ENCODE assay signal across 8 cellular contexts in genomic region chr11:124672531-124673215, GRCh38. TPM values are rescaled to one million over a fixed set of nuclear protein-coding genes. Genes with fewer than 3 reads are reported as not detected.
A peak's percentile ranks its signal among the peaks of the same experiment; 100 is the strongest.
DNase-seq lines count a peak whose midpoint lies in the region; ATAC-seq and TF ChIP-seq lines count a peak whose summit lies in the region.

No MANE protein-coding gene starts in this region.

- H3K9me3 ChIP-seq in CD4-positive, alpha-beta memory T cell (ENCODE audit: control insufficient read depth in 1 of 2, low read length in 2 of 2) = no peaks in the 10 kb centered on the region
- no peaks in the 10 kb centered on the region for H3K9me3 ChIP-seq in OCI-LY3 (ENCODE audit: insufficient read depth, low read length)
- no peaks in the 10 kb centered on the region for H3K9me3 ChIP-seq in effector memory CD4-positive, alpha-beta T cell (ENCODE audit: control insufficient read depth, low read length)

- peaks cover 16 to 43% (median 32%) of the 10 kb centered on the region in 4 donors for H3K4me1 Mint-ChIP-seq in CD4-positive, alpha-beta memory T cell
- peaks cover 18% of the 10 kb centered on the region for H3K4me1 Mint-ChIP-seq in neural crest cell

- peak overlapping the region; percentile 90 to 95 (median 91) for H3K4me3 Mint-ChIP-seq in CD4-positive, alpha-beta memory T cell
- H3K4me3 Mint-ChIP-seq in neural crest cell = peak overlapping the region; percentile 93

- H3K9ac ChIP-seq in OCI-LY3 (ENCODE audit: low read length) = peak overlapping the region; percentile 78

- DNase-seq in CD4-positive, alpha-beta memory T cell = no peak
- no peak for DNase-seq in effector memory CD4-positive, alpha-beta T cell
- DNase-seq in neural crest cell (ENCODE audit: low read depth, low spot score) (no peak), NCI-H446 treated with DMSO at 0.1 percent for 48 hours (lab: John Stamatoyannopoulos, UW) (no peak)
- DNase-seq in stimulated activated CD8-positive, alpha-beta memory T cell treated with anti-CD3 and anti-CD28 coated beads, Interleukin-4, amount 100 ng/mL, for 48 hours = no peak

- H3K36me3 ChIP-seq in CD4-positive, alpha-beta memory T cell (ENCODE audit: insufficient read depth, low read length) = no peaks in the 10 kb centered on the region
- H3K36me3 ChIP-seq in OCI-LY3 (replicated peaks; ENCODE audit: low read depth, low read length) = no peaks in the 10 kb centered on the region
- H3K36me3 ChIP-seq in effector memory CD4-positive, alpha-beta T cell (ENCODE audit: control insufficient read depth, insufficient read depth, low read length) = no peaks in the 10 kb centered on the region

- H3K79me2 ChIP-seq in OCI-LY3 (ENCODE audit: low read length) = no peaks in the 10 kb centered on the region

- H3K9me3 Mint-ChIP-seq in CD4-positive, alpha-beta memory T cell = peaks cover 0 to 4% (median 0%) of the 10 kb centered on the region in 8 donors
- H3K9me3 Mint-ChIP-seq in neural crest cell = no peaks in the 10 kb centered on the region

- POLR2A ChIA-PET in CD4-positive, alpha-beta memory T cell (lab: Charles Lee; ENCODE audit: partially characterized antibody) = interaction anchor here (1.0 to 2.8 kb wide), 10 partner anchors 50 to 439 kb away, joined by 3 to 40 read pairs (median 7); partner anchors contain the start of genes MSANTD2, NRGN, TBRG1 and TMEM218

- peak overlapping the region in 1 of 2 donors; percentile 73 for H3K4me3 ChIP-seq in CD4-positive, alpha-beta memory T cell (ENCODE audit: low read length in 2 of 2)
- peak overlapping the region; percentile 93 for H3K4me3 ChIP-seq in OCI-LY3 (ENCODE audit: low read length)
- H3K4me3 ChIP-seq in effector memory CD4-positive, alpha-beta T cell (ENCODE audit: insufficient read depth, low read depth, low read length, poor library complexity, severe bottlenecking) = peak overlapping the region; percentile 76

- peaks cover 0 to 4% of the 10 kb centered on the region in 2 donors for H3K36me3 Mint-ChIP-seq in CD4-positive, alpha-beta memory T cell
- H3K36me3 Mint-ChIP-seq in neural crest cell (ENCODE audit: low read depth) = no peaks in the 10 kb centered on the region

- peak overlapping the region; percentile 66 for H3K27ac ChIP-seq in CD4-positive, alpha-beta memory T cell (ENCODE audit: low read depth, low read length)
- H3K27ac ChIP-seq in OCI-LY3 (ENCODE audit: low read length) = no peak overlapping the region
- H3K27ac ChIP-seq in effector memory CD4-positive, alpha-beta T cell (ENCODE audit: insufficient read depth, low read length, poor library complexity, severe bottlenecking) = peak overlapping the region; percentile 72

- peak overlapping the region; percentile 75 to 98 (median 89) for H3K27ac Mint-ChIP-seq in CD4-positive, alpha-beta memory T cell
- no peak overlapping the region for H3K27ac Mint-ChIP-seq in neural crest cell (ENCODE audit: unreplicated experiment)

- intact Hi-C loops in CD4-positive, alpha-beta memory T cell (cut with micrococcal nuclease) = loop anchor here (1.0 to 5.0 kb wide), 7 partner anchors 50 to 1390 kb away; partner anchors contain the start of genes CCDC15, CDON, MSANTD2 and TBRG1

- H4K20me1 ChIP-seq in OCI-LY3 (ENCODE audit: insufficient read depth, low read length) = no peaks in the 10 kb centered on the region

- CTCF ChIA-PET in CD4-positive, alpha-beta memory T cell (lab: Charles Lee; ENCODE audit: partially characterized antibody) = interaction anchor here (1.0 to 6.6 kb wide), 9 partner anchors 9 to 193 kb away, joined by 3 to 224 read pairs (median 5); partner anchors contain the start of genes ESAM and MSANTD2

- H2AFZ ChIP-seq in OCI-LY3 (ENCODE audit: low read depth, low read length) = peak overlapping the region; percentile 62; the same call in 1 of the 2 replicates

- no peak for ATAC-seq in GM21717 (IDR thresholded peaks at IDR 0.05; ENCODE audit: unreplicated experiment)
- ATAC-seq in GM18858 (IDR thresholded peaks at IDR 0.05; ENCODE audit: unreplicated experiment) = no peak

- H3K4me2 ChIP-seq in OCI-LY3 (ENCODE audit: low read length) = peak overlapping the region; percentile 79

- H3K27me3 ChIP-seq in CD4-positive, alpha-beta memory T cell (ENCODE audit: insufficient read depth, low read length) = no peaks in the 10 kb centered on the region
- no peaks in the 10 kb centered on the region for H3K27me3 ChIP-seq in OCI-LY3 (ENCODE audit: low read depth, low read length)
- no peaks in the 10 kb centered on the region for H3K27me3 ChIP-seq in effector memory CD4-positive, alpha-beta T cell (replicated peaks; ENCODE audit: control insufficient read depth, insufficient read depth, low read length, poor library complexity, severe bottlenecking)

- H3K4me1 ChIP-seq in CD4-positive, alpha-beta memory T cell (ENCODE audit: insufficient read depth, low read length) = peaks cover 42% of the 10 kb centered on the region
- peaks cover 15% of the 10 kb centered on the region for H3K4me1 ChIP-seq in OCI-LY3 (ENCODE audit: low read length)
- H3K4me1 ChIP-seq in effector memory CD4-positive, alpha-beta T cell (ENCODE audit: control insufficient read depth, insufficient read depth, low read length, poor library complexity, severe bottlenecking) = peaks cover 19% of the 10 kb centered on the region

- no peak for TF ChIP-seq CTCF in OCI-LY3 (IDR thresholded peaks at IDR 0.05; ENCODE audit: low read depth, low read length)
- TF ChIP-seq CTCF in neural crest cell (conservative IDR thresholded peaks at IDR 0.05) = no peak

- no peaks in the 10 kb centered on the region for H3K27me3 Mint-ChIP-seq in CD4-positive, alpha-beta memory T cell
- peaks cover 15% of the 10 kb centered on the region for H3K27me3 Mint-ChIP-seq in neural crest cell (ENCODE audit: low read depth)

RNA-seq across cellular contexts. Expression of gene SIAE, which starts 0.9 kb away (rescaled TPM):
- 1 to 10 TPM; 4.2 to 4.8 TPM for total RNA-seq in CD4-positive, alpha-beta memory T cell
- 1 to 10 TPM; 2.8 to 6.8 TPM for polyA plus RNA-seq in CD4-positive, alpha-beta memory T cell
- 5.3 and 5.9 TPM in 2 replicates for total RNA-seq in neural crest cell

RNA-seq across cellular contexts. Expression of gene SPA17, which starts 1.0 kb away (rescaled TPM):
- under 1 TPM; 0.55 to 0.81 TPM for total RNA-seq in CD4-positive, alpha-beta memory T cell
- under 1 TPM; 0.64 to 0.72 TPM for polyA plus RNA-seq in CD4-positive, alpha-beta memory T cell
- 18.2 and 19.1 TPM in 2 replicates for total RNA-seq in neural crest cell

RNA-seq across cellular contexts. Expression of gene TBRG1, which starts 50.0 kb away (rescaled TPM):
- 10 to 100 TPM; 69.3 to 75.8 TPM for total RNA-seq in CD4-positive, alpha-beta memory T cell
- 10 to 100 TPM; 34.6 to 42.3 TPM for polyA plus RNA-seq in CD4-positive, alpha-beta memory T cell
- total RNA-seq in neural crest cell = 23.0 and 27.3 TPM in 2 replicates

Comparison
In these comparisons a context has a peak if more than half of its experiments do, and no peak if none do; other contexts are left out.
1. RNA of gene SPA17, which starts 1.0 kb away (total RNA-seq): 18.2 to 19.1 TPM in neural crest cell; 0.55 to 0.81 TPM in CD4-positive, alpha-beta memory T cell; every median in the first group is over 10 times any median in the second.